Comparison of ENCODE assay signal across 7 cellular contexts in genomic region chr5:98933446-98934072, GRCh38. TPM values are rescaled to one million over a fixed set of nuclear protein-coding genes. Genes with fewer than 3 reads are reported as not detected.
DNase-seq lines count a peak whose midpoint lies in the region; ATAC-seq and TF ChIP-seq lines count a peak whose summit lies in the region.

No MANE protein-coding gene starts in this region.

- H3K9me3 Mint-ChIP-seq in natural killer cell treated with Interleukin-12 subunit alpha and Interleukin-12 subunit beta and Interleukin-15 and Interleukin-18, amount 100 ng/mL, for 72 hours, result peaks cover 7% of the 10 kb centered on the region
- H3K9me3 Mint-ChIP-seq in endothelial cell (ENCODE audit: unreplicated experiment), result no peaks in the 10 kb centered on the region

- ATAC-seq in GM18868 (IDR thresholded peaks at IDR 0.05; ENCODE audit: unreplicated experiment) (peak; percentile 22), HG02678 (IDR thresholded peaks at IDR 0.05; ENCODE audit: unreplicated experiment) (peak; percentile 18)
- no peak for ATAC-seq in natural killer cell treated with Interleukin-12 subunit alpha and Interleukin-12 subunit beta and Interleukin-15 and Interleukin-18, amount 100 ng/mL, for 72 hours

- H3K27me3 Mint-ChIP-seq in natural killer cell treated with Interleukin-12 subunit alpha and Interleukin-12 subunit beta and Interleukin-15 and Interleukin-18, amount 100 ng/mL, for 72 hours, result no peaks in the 10 kb centered on the region
- peaks cover 10% of the 10 kb centered on the region for H3K27me3 Mint-ChIP-seq in endothelial cell (ENCODE audit: unreplicated experiment)

- H3K4me3 Mint-ChIP-seq in natural killer cell treated with Interleukin-12 subunit alpha and Interleukin-12 subunit beta and Interleukin-15 and Interleukin-18, amount 100 ng/mL, for 72 hours, result peak overlapping the region; percentile 71
- H3K4me3 Mint-ChIP-seq in endothelial cell (ENCODE audit: unreplicated experiment), result no peak overlapping the region

- TF ChIP-seq CTCF in endothelial cell (IDR thresholded peaks at IDR 0.05; ENCODE audit: unreplicated experiment), result no peak

- DNase-seq in SKM-1 treated with dmso at 0.1 percent for 144 hours (lab: John Stamatoyannopoulos, UW; ENCODE audit: unreplicated experiment) (peak; percentile 77), endothelial cell (ENCODE audit: low spot score) (no peak), islet precursor cell (no peak), NCI-H2081 (lab: John Stamatoyannopoulos, UW) (no peak)
- no peak for DNase-seq in natural killer cell treated with Interleukin-12 subunit alpha and Interleukin-12 subunit beta and Interleukin-15 and Interleukin-18, amount 100 ng/mL, for 72 hours (ENCODE audit: low spot score)

- H3K36me3 Mint-ChIP-seq in natural killer cell treated with Interleukin-12 subunit alpha and Interleukin-12 subunit beta and Interleukin-15 and Interleukin-18, amount 100 ng/mL, for 72 hours, result peaks cover 5% of the 10 kb centered on the region
- no peaks in the 10 kb centered on the region for H3K36me3 Mint-ChIP-seq in endothelial cell (ENCODE audit: low read depth, unreplicated experiment)

- H3K4me1 Mint-ChIP-seq in natural killer cell treated with Interleukin-12 subunit alpha and Interleukin-12 subunit beta and Interleukin-15 and Interleukin-18, amount 100 ng/mL, for 72 hours (ENCODE audit: low read depth in 2 of 2), result peaks cover 23 to 33% of the 10 kb centered on the region in 2 donors
- H3K4me1 Mint-ChIP-seq in endothelial cell (ENCODE audit: unreplicated experiment), result peaks cover 11% of the 10 kb centered on the region

- peak overlapping the region; percentile 98 for H3K27ac Mint-ChIP-seq in natural killer cell treated with Interleukin-12 subunit alpha and Interleukin-12 subunit beta and Interleukin-15 and Interleukin-18, amount 100 ng/mL, for 72 hours
- H3K27ac Mint-ChIP-seq in endothelial cell (ENCODE audit: unreplicated experiment), result no peak overlapping the region

RNA-seq across cellular contexts. Expression of gene CHD1, which starts 4.8 kb away (rescaled TPM):
- total RNA-seq in natural killer cell treated with Interleukin-12 subunit alpha and Interleukin-12 subunit beta and Interleukin-15 and Interleukin-18, amount 100 ng/mL, for 72 hours, result 10 to 100 TPM; 64.8 to 68.0 TPM
- 50.5 TPM for total RNA-seq in endothelial cell (ENCODE audit: unreplicated experiment)

Comparison
In these comparisons a context has a peak if more than half of its experiments do, and no peak if none do; other contexts are left out.
1. ATAC-seq: peak in GM18868 (single experiment) and HG02678 (single experiment); none in natural killer cell treated with Interleukin-12 subunit alpha and Interleukin-12 subunit beta and Interleukin-15 and Interleukin-18, amount 100 ng/mL, for 72 hours (0 of 2).